18 cellular contexts compared by ENCODE assay signal in the genomic region with DNA sequence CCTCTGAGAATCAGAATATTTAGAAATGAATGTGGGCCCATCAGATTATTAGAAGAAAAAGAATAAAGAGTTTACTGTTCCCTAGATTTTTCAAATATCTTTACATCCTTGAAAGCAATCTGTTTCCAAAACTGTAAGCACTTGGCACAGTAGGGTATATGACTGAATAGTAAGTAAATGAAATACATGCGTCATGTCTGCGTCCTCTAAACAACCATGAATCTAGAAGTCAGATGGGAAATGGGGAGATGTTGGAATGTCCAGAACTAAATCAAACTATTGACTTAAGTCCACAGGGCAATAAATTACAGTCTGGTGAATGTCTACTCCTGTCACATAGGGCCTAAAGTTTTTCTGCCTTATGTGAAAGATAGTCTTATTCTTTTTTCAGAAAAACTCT. TPM values are rescaled to one million over a fixed set of nuclear protein-coding genes. Genes with fewer than 3 reads are reported as not detected.
DNase-seq lines count a peak whose midpoint lies in the region; ATAC-seq, FAIRE-seq and TF ChIP-seq lines count a peak whose summit lies in the region.
"Had no signal": no experiment of that assay in that cellular context is flagged by ENCODE, and none has a peak within 500 bp of the region (broad histone marks: within the 10 kb centered on the region; RNA-seq: fewer than 3 reads in every experiment).

No MANE protein-coding gene starts in this region.

- TF ChIP-seq RAD21 in K562 (CRISPR knock-in tag; conservative IDR thresholded peaks at IDR 0.05 in 1 of 2, IDR thresholded peaks at IDR 0.05 in 1 of 2) = no peak

- H3K27ac ChIP-seq in H9 (ENCODE audit: insufficient read length, low read depth, low read length) (peak overlapping the region; percentile 44), K562 (ENCODE audit: extremely low read depth, low read depth, low read length) (no peak overlapping the region), testis (peak overlapping the region; percentile 47 to 74)
- H3K27ac ChIP-seq: BLaER1 had no signal

- no peaks in the 10 kb centered on the region; a peak in 1 of 5 replicates for H3K9me3 Mint-ChIP-seq in H9
- H3K9me3 Mint-ChIP-seq: CD14-positive monocyte had no signal

- H3K27me3 Mint-ChIP-seq in H9 (ENCODE audit: low read depth) = no peaks in the 10 kb centered on the region; the same call in 1 of the 2 replicates
- H3K27me3 Mint-ChIP-seq: CD4-positive, alpha-beta memory T cell had no signal

- H3K79me2 ChIP-seq in H9 (ENCODE audit: insufficient read depth, low read length) (no peaks in the 10 kb centered on the region), K562 (ENCODE audit: control insufficient read depth, insufficient read depth, low read length) (no peaks in the 10 kb centered on the region)

- no CpG with 5 or more reads among the region's 2 CpGs for WGBS in H9 (ENCODE audit: extremely low coverage, insufficient read length, low lambda C conversion rate)
- 94% methylated on average over 2 of the region's 2 CpGs for WGBS in K562 (ENCODE audit: insufficient coverage, low coverage, missing lambda C conversion rate)
- 70 to 95% methylated on average over 2 of the region's 2 CpGs for WGBS in testis, 2 donors

- no peak overlapping the region for H3K14ac ChIP-seq in H9 (ENCODE audit: insufficient read depth, low read length)

- no peak overlapping the region for H3K4ac ChIP-seq in H9 (ENCODE audit: low read depth, low read length)

- H2AK5ac ChIP-seq in H9 (ENCODE audit: insufficient read length, low read length) = no peak overlapping the region

- no peak overlapping the region for H2AFZ ChIP-seq in H9 (ENCODE audit: low read length)
- peak overlapping the region; percentile 96; the same call in 1 of the 2 replicates for H2AFZ ChIP-seq in K562 (ENCODE audit: low read depth, low read length)

- no peak overlapping the region for H3K4me2 ChIP-seq in H9 (ENCODE audit: insufficient read depth, insufficient read length, low read length)
- H3K4me2 ChIP-seq in K562 (ENCODE audit: insufficient read depth, low read length) = no peak overlapping the region
- H3K4me2 ChIP-seq: BLaER1 had no signal

- no peak for TF ChIP-seq EP300 in K562 (IDR thresholded peaks at IDR 0.05; ENCODE audit: low read length)

- H3K36me3 Mint-ChIP-seq in H9 (ENCODE audit: insufficient read depth in 1 of 3, low read depth in 3 of 3) = peaks cover 0 to under 1% (median 0%) of the 10 kb centered on the region in 3 experiments; a peak in 1 of 7 replicates
- H3K36me3 Mint-ChIP-seq: CD14-positive monocyte; CD4-positive, alpha-beta memory T cell had no signal

- no peak overlapping the region for H3K23ac ChIP-seq in H9 (ENCODE audit: insufficient read length, low read depth, low read length)

- H2BK15ac ChIP-seq in H9 (ENCODE audit: low read depth, low read length) = no peak overlapping the region

- H3K9me3 ChIP-seq in H9 (ENCODE audit: control insufficient read depth, low read depth, low read length) (no peaks in the 10 kb centered on the region), K562 (replicated peaks; ENCODE audit: control insufficient read depth, insufficient read depth, low read depth, low read length) (no peaks in the 10 kb centered on the region), testis (no peaks in the 10 kb centered on the region)
- H3K9me3 ChIP-seq: BLaER1, HAP-1 had no signal

- H4K8ac ChIP-seq in H9 (replicated peaks; ENCODE audit: insufficient read length, low read depth, low read length) = no peak overlapping the region

- H3K27ac Mint-ChIP-seq in H9 = peak overlapping the region in 2 of 3 experiments; percentile 0 to 63; a peak in 2 of 7 replicates
- H3K27ac Mint-ChIP-seq: CD14-positive monocyte; CD4-positive, alpha-beta memory T cell had no signal

- H3K4me1 Mint-ChIP-seq in H9 = peaks cover 34% of the 10 kb centered on the region in 2 experiments
- H3K4me1 Mint-ChIP-seq: CD14-positive monocyte; CD4-positive, alpha-beta memory T cell had no signal

- no peak overlapping the region; a peak in 1 of 5 replicates for H3K4me3 Mint-ChIP-seq in H9
- H3K4me3 Mint-ChIP-seq: CD14-positive monocyte; CD4-positive, alpha-beta memory T cell had no signal

- H3K9me1 ChIP-seq in K562 (ENCODE audit: control insufficient read depth, insufficient read depth, low read length) = no peaks in the 10 kb centered on the region

- no peak overlapping the region for H3K56ac ChIP-seq in H9 (ENCODE audit: insufficient read length, low read depth, low read length)

- TF ChIP-seq POLR2A in K562 (conservative IDR thresholded peaks at IDR 0.05) (no peak), testis (IDR thresholded peaks at IDR 0.05) (no peak)

- CTCF ChIA-PET in K562 (lab: Yijun Ruan, JAX; ENCODE audit: low intra/inter-chr PET ratio) = no interaction called here

- no peak overlapping the region for H3K18ac ChIP-seq in H9 (ENCODE audit: insufficient read length, low read depth, low read length)

- H3K79me1 ChIP-seq in H9 (ENCODE audit: insufficient read depth, low read depth, low read length, poor library complexity, severe bottlenecking) = no peaks in the 10 kb centered on the region

- no peak overlapping the region for H4K91ac ChIP-seq in H9 (ENCODE audit: insufficient read length, low read depth, low read length)

- H3K36me3 ChIP-seq in K562 (ENCODE audit: control insufficient read depth, insufficient read depth, low read length) = no peaks in the 10 kb centered on the region
- no peaks in the 10 kb centered on the region for H3K36me3 ChIP-seq in testis (ENCODE audit: low read depth, missing control alignments)
- H3K36me3 ChIP-seq: BLaER1, HAP-1 had no signal

- no peak overlapping the region for H4K5ac ChIP-seq in H9 (ENCODE audit: insufficient read length, low read depth, low read length)

- no peak overlapping the region for H2BK12ac ChIP-seq in H9 (ENCODE audit: insufficient read length, low read depth, low read length)

- no peak for DNase-seq in H9
- DNase-seq in K562 (ENCODE audit: extremely low read depth in 1 of 4, low spot score in 3 of 4) = no peak
- DNase-seq in foreskin melanocyte = peak; percentile 92
- DNase-seq in testis = no peak
- DNase-seq in NCI-H524 treated with DMSO at 0.1 percent for 48 hours (lab: John Stamatoyannopoulos, UW) = no peak
- DNase-seq: 8988T; CD4-positive, alpha-beta memory T cell; DMS153; DMS79; GDM1 had no signal

- no peaks in the 10 kb centered on the region for H4K20me1 ChIP-seq in H9 (ENCODE audit: control insufficient read depth, insufficient read depth, insufficient read length)
- H4K20me1 ChIP-seq in K562 (replicated peaks; ENCODE audit: control insufficient read depth, insufficient read depth, low read length) = no peaks in the 10 kb centered on the region
- H4K20me1 ChIP-seq: BLaER1 had no signal

- no peak overlapping the region for H3T11ph ChIP-seq in H9 (ENCODE audit: low read length)

- H3K4me3 ChIP-seq in K562 (no peak overlapping the region), testis (no peak overlapping the region)
- H3K4me3 ChIP-seq: BLaER1, HAP-1 had no signal

- POLR2A ChIA-PET in K562 (lab: Yijun Ruan, JAX) = interaction anchor here (1.1 kb wide), 1 partner anchor 13 kb away, joined by 3 read pairs; no protein-coding TSS in a partner anchor

- H3K9ac ChIP-seq in H9 (ENCODE audit: extremely low read depth, insufficient read length, low read length) (no peak overlapping the region), K562 (ENCODE audit: insufficient read depth in 1 of 2, low read depth in 2 of 2, low read length in 2 of 2) (no peak overlapping the region)
- H3K9ac ChIP-seq: BLaER1 had no signal

- no peaks in the 10 kb centered on the region for H3K23me2 ChIP-seq in H9 (ENCODE audit: insufficient read length, low read depth, low read length, poor library complexity, severe bottlenecking)

- peaks cover 12% of the 10 kb centered on the region; the same call in 1 of the 2 replicates for H3K4me1 ChIP-seq in H9 (ENCODE audit: insufficient read depth, low read length)
- peaks cover 7 to 34% of the 10 kb centered on the region in 2 experiments for H3K4me1 ChIP-seq in K562 (replicated peaks in 1 of 2; ENCODE audit: control insufficient read depth in 2 of 2, insufficient read depth in 2 of 2, low read length in 2 of 2)
- H3K4me1 ChIP-seq in testis = peaks cover 16% of the 10 kb centered on the region

- ATAC-seq in K562 (no peak), GM19324 (IDR thresholded peaks at IDR 0.05; ENCODE audit: low FRiP score, unreplicated experiment) (no peak), GM21825 (IDR thresholded peaks at IDR 0.05; ENCODE audit: unreplicated experiment) (no peak)

- no TSS peak for BruUV-seq in K562 (replicated peaks; lab: Mats Ljungman, UMichigan)

- in situ Hi-C loops in K562 (cut with MboI) = no loop called here

- TF ChIP-seq CTCF in H9 (conservative IDR thresholded peaks at IDR 0.05) (no peak), K562 (IDR thresholded peaks at IDR 0.05 in 2 of 3, conservative IDR thresholded peaks at IDR 0.05 in 1 of 3; ENCODE audit: insufficient read depth in 2 of 3, low read depth in 1 of 3, low read length in 3 of 3) (no peak), testis (IDR thresholded peaks at IDR 0.05) (no peak)

- H2BK5ac ChIP-seq in H9 (ENCODE audit: insufficient read length, low read length) = no peak overlapping the region

- no peak overlapping the region for H2BK20ac ChIP-seq in H9 (ENCODE audit: low read depth, low read length, poor library complexity, severe bottlenecking)

- intact Hi-C loops in K562 (cut with micrococcal nuclease) = no loop called here
- intact Hi-C loops in testis (cut with DNase I; ENCODE audit: low total_unique reads) = no loop called here

- H3K27me3 ChIP-seq in H9 (ENCODE audit: insufficient read depth, low read length) = no peaks in the 10 kb centered on the region
- no peaks in the 10 kb centered on the region for H3K27me3 ChIP-seq in K562 (ENCODE audit: control insufficient read depth in 2 of 2, insufficient read depth in 2 of 2, low read length in 2 of 2)
- no peaks in the 10 kb centered on the region for H3K27me3 ChIP-seq in testis
- H3K27me3 ChIP-seq: BLaER1 had no signal

- FAIRE-seq in K562 (lab: Jason Lieb, UNC) = no peak
- FAIRE-seq: GM12892, GM18507, H1 had no signal

- no peak overlapping the region for H2BK120ac ChIP-seq in H9 (ENCODE audit: low read depth, low read length, poor library complexity, severe bottlenecking)

RNA-seq across cellular contexts. Expression of gene TTC23L, which starts 26.2 kb away (rescaled TPM):
- total RNA-seq in H9 (2021) (0.96 and 1.3 TPM in 2 replicates), K562 (2014; rRNA removed) (not detected in 2 replicates), K562 (2014; rRNA removed; fragmentation: Illumina TruSeq; extraction: Trizol) (0.07 TPM in 1 of 2 replicates, not detected in the other), K562 (2015; rRNA removed; fragmentation: Illumina TruSeq; extraction: Trizol) (0.04 and 0.15 TPM in 2 replicates), K562 (2021) (0.11 and 0.27 TPM in 2 replicates), testis (10 to 100 TPM; 16.9 to 28.2 TPM)
- 0.32 and 0.53 TPM in 2 replicates for total RNA-seq in K562 (2011; cell fraction: chromatin; rRNA removed; ENCODE audit: low replicate concordance)
- total RNA-seq in K562 (2011; cell fraction: nucleolus; rRNA removed) = 0.13 TPM in 1 of 2 replicates, not detected in the other
- 0.15 and 0.23 TPM in 2 replicates for total RNA-seq in K562 (2011; cell fraction: nucleoplasm; rRNA removed)
- polyA plus RNA-seq in K562 (2011; rRNA removed) (0.14 and 0.39 TPM in 2 replicates), K562 (2014; fragmentation: Illumina TruSeq; extraction: Trizol) (0.15 and 0.18 TPM in 2 replicates), K562 (2014; fragmentation: Nextera tagmentation; extraction: Ambion mirVana) (under 1 TPM in 1 of 2 experiments, not detected in 1; 0.32 TPM), K562 (2014; rRNA removed) (0.03 and 0.19 TPM in 2 replicates), testis (ENCODE audit: insufficient read depth, low read depth, low replicate concordance) (60.6 TPM)
- polyA plus RNA-seq in K562 (2011; cell fraction: cytosol; rRNA removed) = 0.03 TPM in 2 replicates
- 0.36 and 0.60 TPM in 2 replicates for polyA plus RNA-seq in K562 (2011; cell fraction: nucleus; rRNA removed)
- 0.18 and 0.32 TPM in 2 replicates for polyA plus RNA-seq in K562 (2012)
- polyA minus RNA-seq in K562 (2011; rRNA and poly(A)+ RNA removed) = 0.21 TPM in 1 of 2 replicates, not detected in the other
- not detected in 2 replicates for polyA minus RNA-seq in K562 (2011; cell fraction: cytosol; rRNA and poly(A)+ RNA removed)
- 0.13 TPM in 1 of 2 replicates, not detected in the other for polyA minus RNA-seq in K562 (2011; cell fraction: nucleus; rRNA and poly(A)+ RNA removed)
- polyA plus RNA-seq: CD14-positive monocyte; CD4-positive, alpha-beta memory T cell had no signal

RNA-seq across cellular contexts. Expression of gene RAD1, which starts 50.2 kb away (rescaled TPM):
- total RNA-seq in H9 (2021) (39.5 and 41.0 TPM in 2 replicates), K562 (2014; rRNA removed) (52.9 and 62.7 TPM in 2 replicates), K562 (2014; rRNA removed; fragmentation: Illumina TruSeq; extraction: Trizol) (59.4 and 60.9 TPM in 2 replicates), K562 (2015; rRNA removed; fragmentation: Illumina TruSeq; extraction: Trizol) (52.4 and 60.8 TPM in 2 replicates), K562 (2021) (54.1 and 54.9 TPM in 2 replicates), testis (10 to 100 TPM; 45.5 to 45.7 TPM)
- 75.3 and 78.4 TPM in 2 replicates for total RNA-seq in K562 (2011; cell fraction: chromatin; rRNA removed; ENCODE audit: low replicate concordance)
- 50.4 and 59.2 TPM in 2 replicates for total RNA-seq in K562 (2011; cell fraction: nucleolus; rRNA removed)
- 51.7 and 52.6 TPM in 2 replicates for total RNA-seq in K562 (2011; cell fraction: nucleoplasm; rRNA removed)
- polyA plus RNA-seq in K562 (2011; rRNA removed) (52.1 and 78.1 TPM in 2 replicates), K562 (2014; fragmentation: Illumina TruSeq; extraction: Trizol) (44.5 and 54.9 TPM in 2 replicates), K562 (2014; fragmentation: Nextera tagmentation; extraction: Ambion mirVana) (100 to 1,000 TPM; 120 to 148 TPM), K562 (2014; rRNA removed) (54.4 and 69.3 TPM in 2 replicates), testis (ENCODE audit: insufficient read depth, low read depth, low replicate concordance) (41.4 TPM)
- 22.0 and 25.7 TPM in 2 replicates for polyA plus RNA-seq in K562 (2011; cell fraction: cytosol; rRNA removed)
- polyA plus RNA-seq in K562 (2011; cell fraction: nucleus; rRNA removed) = 28.3 and 30.4 TPM in 2 replicates
- 33.4 and 56.4 TPM in 2 replicates for polyA plus RNA-seq in K562 (2012)
- polyA minus RNA-seq in K562 (2011; rRNA and poly(A)+ RNA removed) = 59.4 and 68.8 TPM in 2 replicates
- polyA minus RNA-seq in K562 (2011; cell fraction: cytosol; rRNA and poly(A)+ RNA removed) = 30.7 and 38.0 TPM in 2 replicates
- polyA minus RNA-seq in K562 (2011; cell fraction: nucleus; rRNA and poly(A)+ RNA removed) = 52.6 and 58.6 TPM in 2 replicates

RNA-seq across cellular contexts. Expression of gene BRIX1, which starts 50.4 kb away (rescaled TPM):
- total RNA-seq in H9 (2021) (72.2 and 77.0 TPM in 2 replicates), K562 (2014; rRNA removed) (118 and 119 TPM in 2 replicates), K562 (2014; rRNA removed; fragmentation: Illumina TruSeq; extraction: Trizol) (159 and 166 TPM in 2 replicates), K562 (2015; rRNA removed; fragmentation: Illumina TruSeq; extraction: Trizol) (156 and 169 TPM in 2 replicates), K562 (2021) (115 and 119 TPM in 2 replicates), testis (10 to 100 TPM; 23.2 to 25.0 TPM)
- total RNA-seq in K562 (2011; cell fraction: chromatin; rRNA removed; ENCODE audit: low replicate concordance) = 40.7 and 142 TPM in 2 replicates
- total RNA-seq in K562 (2011; cell fraction: nucleolus; rRNA removed) = 26.7 and 34.7 TPM in 2 replicates
- total RNA-seq in K562 (2011; cell fraction: nucleoplasm; rRNA removed) = 60.4 and 72.4 TPM in 2 replicates
- polyA plus RNA-seq in K562 (2011; rRNA removed) (112 and 161 TPM in 2 replicates), K562 (2014; fragmentation: Illumina TruSeq; extraction: Trizol) (142 and 193 TPM in 2 replicates), K562 (2014; fragmentation: Nextera tagmentation; extraction: Ambion mirVana) (100 to 1,000 TPM; 125 to 157 TPM), K562 (2014; rRNA removed) (161 and 170 TPM in 2 replicates), testis (ENCODE audit: insufficient read depth, low read depth, low replicate concordance) (18.4 TPM)
- 17.1 and 48.8 TPM in 2 replicates for polyA plus RNA-seq in K562 (2011; cell fraction: cytosol; rRNA removed)
- 26.1 and 46.6 TPM in 2 replicates for polyA plus RNA-seq in K562 (2011; cell fraction: nucleus; rRNA removed)
- 59.1 and 82.5 TPM in 2 replicates for polyA plus RNA-seq in K562 (2012)
- polyA minus RNA-seq in K562 (2011; rRNA and poly(A)+ RNA removed) = 104 and 106 TPM in 2 replicates
- 40.9 and 62.6 TPM in 2 replicates for polyA minus RNA-seq in K562 (2011; cell fraction: cytosol; rRNA and poly(A)+ RNA removed)
- polyA minus RNA-seq in K562 (2011; cell fraction: nucleus; rRNA and poly(A)+ RNA removed) = 34.1 and 61.0 TPM in 2 replicates
